11 cellular contexts compared by ENCODE assay signal in genomic region chr2:84375020-84375419, GRCh38.
"Had no signal": no experiment of that assay in that cellular context is flagged by ENCODE, and none has a peak within 500 bp of the region (broad histone marks: within the 10 kb centered on the region; RNA-seq: fewer than 3 reads in every experiment).

No MANE protein-coding gene starts in this region.

- H3K36me3 ChIP-seq: HAP-1 had no signal

- H2AFZ ChIP-seq: GM23248, GM23338 had no signal

- H3K9ac ChIP-seq: GM23248 had no signal

- ATAC-seq: GM23338, HCT116 had no signal

- H3K4me1 ChIP-seq: HAP-1 had no signal

- H3K4me2 ChIP-seq: GM23338 had no signal

- H3K27ac ChIP-seq: GM23248 had no signal

- H3K9me3 ChIP-seq: HAP-1 had no signal

- DNase-seq: GM23248, GOT3, H7, H9, HCEC 1CT, HFFc6 had no signal

- H3K4me3 ChIP-seq: GM23248, GM23338, HAP-1 had no signal

- FAIRE-seq: H1, H54 had no signal
